ENCODE assay signal across 25 cellular contexts in the genomic region with DNA sequence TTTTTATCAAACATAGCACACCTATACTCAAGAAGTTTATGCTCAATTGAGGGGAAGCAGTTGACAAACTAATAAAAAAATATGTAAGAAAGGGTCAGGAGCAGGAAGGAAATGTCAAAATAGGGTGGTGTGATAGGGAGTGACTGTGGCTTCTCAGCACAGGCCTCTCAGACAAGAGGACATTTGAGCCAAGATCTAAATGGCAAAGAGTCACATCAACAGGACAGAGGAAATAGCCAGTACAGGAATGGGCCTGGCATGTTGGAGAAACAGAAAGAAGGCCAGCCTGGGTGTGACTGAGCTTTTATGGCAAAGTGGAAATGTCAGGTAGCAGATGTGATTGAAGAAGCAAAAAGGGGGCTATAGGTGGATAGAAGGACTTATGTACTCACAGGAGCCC.
"Had no signal": no experiment of that assay in that cellular context is flagged by ENCODE, and none has a peak within 500 bp of the region (broad histone marks: within the 10 kb centered on the region; RNA-seq: fewer than 3 reads in every experiment).

No MANE protein-coding gene starts in this region.

- DNase-seq: activated effector memory CD4-positive, alpha-beta T cell treated with anti-CD3 and anti-CD28 coated beads, Interleukin-2, amount 50 U/mL, for 16 hours; activated effector memory CD4-positive, alpha-beta T cell treated with Interleukin-2 at 50 U/mL for 16 hours; activated gamma-delta T cell; activated gamma-delta T cell treated with Interleukin-2 at 50 U/mL for 16 hours; activated naive CD4-positive, alpha-beta T cell; activated naive CD4-positive, alpha-beta T cell treated with anti-CD3 and anti-CD28 coated beads for 36 hours; activated naive CD4-positive, alpha-beta T cell treated with anti-CD3 and anti-CD28 coated beads, Interleukin-2, amount 10 ng/mL, durations not matched to agents 7 days and 5 days; activated naive CD4-positive, alpha-beta T cell treated with anti-CD3 and anti-CD28 coated beads, Interleukin-2, amount 50 U/mL, for 16 hours; activated naive CD4-positive, alpha-beta T cell treated with Interleukin-2 at 50 U/mL for 16 hours; activated naive CD8-positive, alpha-beta T cell treated with anti-CD3 and anti-CD28 coated beads for 36 hours; activated naive CD8-positive, alpha-beta T cell treated with anti-CD3 and anti-CD28 coated beads, Interleukin-2, amount 10 ng/mL, durations not matched to agents 7 days and 5 days; activated naive CD8-positive, alpha-beta T cell treated with anti-CD3 and anti-CD28 coated beads, Interleukin-2, amount 50 U/mL, for 24 hours; activated T-cell treated with anti-CD3 and anti-CD28 coated beads, Interleukin-2, amount 50 U/mL, for 24 hours; activated T-cell treated with anti-CD3 and anti-CD28 coated beads, Interleukin-2, amount 50 U/mL, for 4 hours; activated T-cell treated with anti-CD3 and anti-CD28 coated beads, Interleukin-2, amount 50 U/mL, for 72 hours; adrenal gland; amniotic stem cell; amygdala; anterior cingulate cortex; aorta; body of pancreas; brain microvascular endothelial cell; caudate nucleus; central memory CD4-positive, alpha-beta T cell; cerebellar nuclear complex had no signal
